31 cellular contexts compared by ENCODE assay signal in the genomic region with DNA sequence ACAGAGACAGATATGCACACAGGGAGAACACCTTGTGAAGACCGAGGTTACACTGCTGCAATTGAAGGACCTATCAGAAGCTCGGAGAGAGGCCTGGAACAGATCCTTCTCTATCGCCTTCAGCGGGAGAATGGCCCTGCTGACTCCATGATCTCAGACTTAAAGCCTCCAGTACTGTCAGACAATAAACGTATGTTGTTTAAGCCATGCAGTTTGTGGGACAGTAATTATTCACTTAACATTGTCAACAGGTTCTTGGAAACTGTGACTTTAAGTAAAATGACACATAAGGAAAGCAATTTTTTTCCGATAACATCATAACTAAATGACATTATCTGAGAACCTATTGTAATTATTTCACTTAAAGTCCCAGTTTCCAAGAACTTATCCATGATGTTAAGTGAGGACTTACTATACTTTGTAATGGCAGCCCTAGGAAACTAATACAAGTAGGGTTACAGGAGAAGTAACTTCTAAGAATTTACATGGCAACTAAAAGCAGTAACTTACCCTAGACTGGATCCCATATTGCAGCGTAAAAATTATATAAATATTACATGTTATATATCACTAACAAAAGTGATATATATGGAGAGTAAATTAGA.
"Had no signal": no experiment of that assay in that cellular context is flagged by ENCODE, and none has a peak within 500 bp of the region (broad histone marks: within the 10 kb centered on the region; RNA-seq: fewer than 3 reads in every experiment).

No MANE protein-coding gene starts in this region.

- H3K4me3 ChIP-seq: ascending aorta, breast epithelium, cardiac muscle cell, colonic mucosa, esophagus squamous epithelium, gastroesophageal sphincter, heart right ventricle had no signal

- H3K27ac ChIP-seq: ascending aorta, breast epithelium, cardiac muscle cell, colonic mucosa, epithelial cell of prostate, esophagus squamous epithelium, gastroesophageal sphincter, heart right ventricle, VCaP had no signal

- H3K36me3 ChIP-seq: ascending aorta, breast epithelium, cardiac muscle cell, colonic mucosa, gastroesophageal sphincter had no signal

- H3K4me3 Mint-ChIP-seq: activated B cell treated with CpG ODN at 0.5 μM for 24 hours; activated CD4-positive, alpha-beta memory T cell treated with anti-CD3 and anti-CD28 coated beads for 36 hours; activated CD8-positive, alpha-beta memory T cell treated with anti-CD3 and anti-CD28 coated beads, Interleukin-2, amount 10 ng/mL, durations not matched to agents 7 days and 5 days; activated CD8-positive, alpha-beta T cell treated with anti-CD3 and anti-CD28 coated beads, Interleukin-2, amount 10 ng/mL, durations not matched to agents 7 days and 5 days; activated naive CD4-positive, alpha-beta T cell treated with anti-CD3 and anti-CD28 coated beads, Interleukin-2, amount 10 ng/mL, durations not matched to agents 7 days and 5 days; activated naive CD8-positive, alpha-beta T cell treated with anti-CD3 and anti-CD28 coated beads, Interleukin-2, amount 10 ng/mL, durations not matched to agents 7 days and 5 days; activated T-cell treated with anti-CD3 and anti-CD28 coated beads, Interleukin-2, amount 50 U/mL, for 4 hours; brain had no signal

- H3K27ac Mint-ChIP-seq: activated B cell treated with CpG ODN at 0.5 μM for 24 hours; activated CD4-positive, alpha-beta memory T cell treated with anti-CD3 and anti-CD28 coated beads for 36 hours; activated CD8-positive, alpha-beta memory T cell treated with anti-CD3 and anti-CD28 coated beads, Interleukin-2, amount 10 ng/mL, durations not matched to agents 7 days and 5 days; activated CD8-positive, alpha-beta T cell treated with anti-CD3 and anti-CD28 coated beads, Interleukin-2, amount 10 ng/mL, durations not matched to agents 7 days and 5 days; activated naive CD4-positive, alpha-beta T cell treated with anti-CD3 and anti-CD28 coated beads, Interleukin-2, amount 10 ng/mL, durations not matched to agents 7 days and 5 days; activated naive CD4-positive, alpha-beta T cell treated with anti-CD3 and anti-CD28 coated beads, Interleukin-2, amount 50 U/mL, for 72 hours; activated naive CD8-positive, alpha-beta T cell treated with anti-CD3 and anti-CD28 coated beads, Interleukin-2, amount 10 ng/mL, durations not matched to agents 7 days and 5 days; brain had no signal

- H3K27me3 Mint-ChIP-seq: activated B cell treated with CpG ODN at 0.5 μM for 24 hours; activated CD4-positive, alpha-beta memory T cell treated with anti-CD3 and anti-CD28 coated beads for 36 hours; activated CD8-positive, alpha-beta memory T cell treated with anti-CD3 and anti-CD28 coated beads, Interleukin-2, amount 10 ng/mL, durations not matched to agents 7 days and 5 days; activated naive CD4-positive, alpha-beta T cell treated with anti-CD3 and anti-CD28 coated beads, Interleukin-2, amount 10 ng/mL, durations not matched to agents 7 days and 5 days; activated naive CD8-positive, alpha-beta T cell treated with anti-CD3 and anti-CD28 coated beads, Interleukin-2, amount 10 ng/mL, durations not matched to agents 7 days and 5 days; brain had no signal

- H3K4me1 Mint-ChIP-seq: activated B cell treated with CpG ODN at 0.5 μM for 24 hours; activated naive CD4-positive, alpha-beta T cell treated with anti-CD3 and anti-CD28 coated beads, Interleukin-2, amount 10 ng/mL, durations not matched to agents 7 days and 5 days; activated naive CD8-positive, alpha-beta T cell treated with anti-CD3 and anti-CD28 coated beads, Interleukin-2, amount 10 ng/mL, durations not matched to agents 7 days and 5 days had no signal

- ATAC-seq: activated CD4-positive, CD25-positive, alpha-beta regulatory T cell treated with anti-CD3 and anti-CD28 coated beads, Interleukin-2, amount 50 U/mL, for 24 hours; activated CD8-positive, alpha-beta memory T cell treated with anti-CD3 and anti-CD28 coated beads, Interleukin-2, amount 10 ng/mL, durations not matched to agents 7 days and 5 days; activated CD8-positive, alpha-beta T cell treated with anti-CD3 and anti-CD28 coated beads, Interleukin-2, amount 10 ng/mL, durations not matched to agents 7 days and 5 days; activated T-cell treated with anti-CD3 and anti-CD28 coated beads, Interleukin-2, amount 50 U/mL, for 4 hours; gastroesophageal sphincter; heart right ventricle had no signal

- H3K9me3 ChIP-seq: ascending aorta, breast epithelium, colonic mucosa, esophagus squamous epithelium, gastroesophageal sphincter, heart right ventricle had no signal

- FAIRE-seq: endometrium, endothelial cell of umbilical vein, TTC549 had no signal

- H3K27me3 ChIP-seq: ascending aorta, breast epithelium, cardiac muscle cell, colonic mucosa, esophagus squamous epithelium, gastroesophageal sphincter, heart right ventricle had no signal

- DNase-seq: activated B cell treated with CpG ODN at 0.5 μM for 24 hours; activated CD4-positive, alpha-beta memory T cell treated with anti-CD3 and anti-CD28 coated beads for 36 hours; activated CD4-positive, alpha-beta T cell treated with anti-CD3 and anti-CD28 coated beads for 4 hours; activated CD8-positive, alpha-beta memory T cell treated with anti-CD3 and anti-CD28 coated beads, Interleukin-2, amount 10 ng/mL, durations not matched to agents 7 days and 5 days; activated CD8-positive, alpha-beta memory T cell treated with anti-CD3 and anti-CD28 coated beads, Interleukin-2, amount 50 U/mL, for 4 hours; activated CD8-positive, alpha-beta T cell treated with anti-CD3 and anti-CD28 coated beads, Interleukin-2, amount 10 ng/mL, durations not matched to agents 7 days and 5 days; activated gamma-delta T cell; activated naive CD4-positive, alpha-beta T cell; activated naive CD4-positive, alpha-beta T cell treated with anti-CD3 and anti-CD28 coated beads, Interleukin-2, amount 10 ng/mL, durations not matched to agents 7 days and 5 days; activated naive CD8-positive, alpha-beta T cell treated with anti-CD3 and anti-CD28 coated beads, Interleukin-2, amount 10 ng/mL, durations not matched to agents 7 days and 5 days; activated T-cell treated with anti-CD3 and anti-CD28 coated beads, Interleukin-2, amount 50 U/mL, for 4 hours; central memory CD4-positive, alpha-beta T cell; cerebellar nuclear complex; colonic mucosa; effector CD8-positive, alpha-beta T cell; esophagus squamous epithelium; foreskin melanocyte; heart right ventricle; T-helper 2 cell had no signal

- H3K9me3 Mint-ChIP-seq: activated B cell treated with CpG ODN at 0.5 μM for 24 hours; activated CD4-positive, alpha-beta memory T cell treated with anti-CD3 and anti-CD28 coated beads for 36 hours; activated naive CD4-positive, alpha-beta T cell treated with anti-CD3 and anti-CD28 coated beads, Interleukin-2, amount 10 ng/mL, durations not matched to agents 7 days and 5 days; activated naive CD8-positive, alpha-beta T cell treated with anti-CD3 and anti-CD28 coated beads, Interleukin-2, amount 10 ng/mL, durations not matched to agents 7 days and 5 days; activated T-cell treated with anti-CD3 and anti-CD28 coated beads, Interleukin-2, amount 50 U/mL, for 4 hours; brain had no signal
